ENCODE assay signal across 18 cellular contexts in genomic region chr9:99549441-99549840, GRCh38.
DNase-seq lines count a peak whose midpoint lies in the region; ATAC-seq, FAIRE-seq and TF ChIP-seq lines count a peak whose summit lies in the region.
"Had no signal": no experiment of that assay in that cellular context is flagged by ENCODE, and none has a peak within 500 bp of the region (broad histone marks: within the 10 kb centered on the region; RNA-seq: fewer than 3 reads in every experiment).

No MANE protein-coding gene starts in this region.

- TF ChIP-seq POLR2A in H54 (IDR thresholded peaks at IDR 0.05; ENCODE audit: low read depth, low read length): no peak

- DNase-seq in NCI-H748 (lab: John Stamatoyannopoulos, UW; ENCODE audit: unreplicated experiment): peak; percentile 9
- no peak for DNase-seq in NCI-H748 treated with DMSO at 0.1 percent for 48 hours (lab: John Stamatoyannopoulos, UW)
- no peak for DNase-seq in H54 (ENCODE audit: insufficient read length, low spot score)
- DNase-seq in choroid plexus epithelial cell (ENCODE audit: low read depth): peak; percentile 5
- DNase-seq in DMS114 treated with DMSO at 0.1 percent for 48 hours (lab: John Stamatoyannopoulos, UW; ENCODE audit: unreplicated experiment): no peak
- DNase-seq: Calu3; CD4-positive, alpha-beta memory T cell; DMS53; DND-41; EL; GOT3; H9 had no signal

- no peak for TF ChIP-seq CTCF in choroid plexus epithelial cell (conservative IDR thresholded peaks at IDR 0.05; ENCODE audit: low read depth, low read length)

- ATAC-seq in HG03135 (IDR thresholded peaks at IDR 0.05; ENCODE audit: unreplicated experiment): no peak
- ATAC-seq: K562 had no signal

- peak; percentile 11 for FAIRE-seq in H54 (lab: Jason Lieb, UNC)
- FAIRE-seq: GM12892, GM18507, K562 had no signal

- no peak overlapping the region for H3K4me3 ChIP-seq in choroid plexus epithelial cell (ENCODE audit: low read depth, low read length)
- H3K4me3 ChIP-seq: BLaER1, K562 had no signal

TF ChIP-seq in PFSK-1, 5 proteins besides CTCF, POLR2A, EP300 and RAD21:
- peak; percentile 38 to 84; a peak in 3 of 4 replicates for TF ChIP-seq REST (IDR thresholded peaks at IDR 0.05; ENCODE audit: insufficient read depth in 1 of 2, low read depth in 2 of 2, low read length in 2 of 2)
- no peak for TF ChIP-seq TAF1 (IDR thresholded peaks at IDR 0.05; ENCODE audit: borderline replicate concordance, insufficient read depth, low read length)

Comparison
In these comparisons a context has a peak if more than half of its experiments do, and no peak if none do; other contexts are left out.
1. DNase-seq: peak in NCI-H748 (single experiment) and choroid plexus epithelial cell (single experiment); none in NCI-H748 treated with DMSO at 0.1 percent for 48 hours (single experiment), H54 (single experiment) and DMS114 treated with DMSO at 0.1 percent for 48 hours (single experiment).